16 cellular contexts compared by ENCODE assay signal in the genomic region with DNA sequence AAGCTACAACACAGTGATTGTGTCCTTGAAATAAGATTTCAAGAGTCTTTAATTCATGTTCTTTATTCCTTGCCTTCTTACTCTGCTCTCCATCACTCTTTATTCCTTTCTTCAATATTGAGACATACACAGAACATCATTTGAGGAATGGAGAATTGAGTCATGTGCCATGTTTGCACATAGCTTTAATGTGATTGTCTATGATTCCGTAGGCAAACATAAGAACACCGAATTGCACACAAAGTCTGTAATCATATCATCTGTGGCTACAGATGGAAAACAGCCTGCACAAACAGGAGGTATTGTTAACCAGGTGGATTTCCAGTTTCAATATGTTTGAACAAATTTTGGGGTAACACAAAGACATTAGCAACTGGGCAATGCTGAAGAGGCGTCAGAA.
A peak's percentile ranks its signal among the peaks of the same experiment; 100 is the strongest.
DNase-seq lines count a peak whose midpoint lies in the region; ATAC-seq and TF ChIP-seq lines count a peak whose summit lies in the region.
"Had no signal": no experiment of that assay in that cellular context is flagged by ENCODE, and none has a peak within 500 bp of the region (broad histone marks: within the 10 kb centered on the region; RNA-seq: fewer than 3 reads in every experiment).

No MANE protein-coding gene starts in this region.

- TF ChIP-seq CTCF in A673 (conservative IDR thresholded peaks at IDR 0.05; ENCODE audit: low read depth, low read length) (no peak), WTC11 (IDR thresholded peaks at IDR 0.05) (no peak), tibial nerve (IDR thresholded peaks at IDR 0.05) (no peak)

- no peaks in the 10 kb centered on the region for H3K27me3 ChIP-seq in A673 (replicated peaks; ENCODE audit: insufficient read depth, low read depth, low read length, poor library complexity)
- no peaks in the 10 kb centered on the region for H3K27me3 ChIP-seq in tibial nerve
- H3K27me3 ChIP-seq: hepatocyte, spleen had no signal

- H3K36me3 ChIP-seq in A673 (ENCODE audit: insufficient read depth, low read length, poor library complexity, severe bottlenecking) (no peaks in the 10 kb centered on the region), tibial nerve (no peaks in the 10 kb centered on the region)
- H3K36me3 ChIP-seq: spleen had no signal

- no TSS peak for BruUV-seq in A673 (replicated peaks; lab: Mats Ljungman, UMichigan)

- no peaks in the 10 kb centered on the region for H3K9me3 ChIP-seq in A673 (ENCODE audit: low read depth, low read length, poor library complexity, severe bottlenecking)
- H3K9me3 ChIP-seq in tibial nerve: no peaks in the 10 kb centered on the region
- H3K9me3 ChIP-seq: spleen had no signal

- no peak for TF ChIP-seq POLR2A in tibial nerve (IDR thresholded peaks at IDR 0.05)

- 95% methylated on average over 3 of the region's 3 CpGs for WGBS in tibial nerve, 2 donors

- no peak overlapping the region for H3K4me3 Mint-ChIP-seq in WTC11
- H3K4me3 Mint-ChIP-seq in activated T-cell treated with anti-CD3 and anti-CD28 coated beads, Interleukin-2, amount 50 U/mL, for 4 hours: no peak overlapping the region
- H3K4me3 Mint-ChIP-seq: activated naive CD4-positive, alpha-beta T cell treated with anti-CD3 and anti-CD28 coated beads for 36 hours; memory B cell had no signal

- no peak for TF ChIP-seq EP300 in tibial nerve (IDR thresholded peaks at IDR 0.05)

- CTCF ChIA-PET in A673 (lab: Charles Lee) (no interaction called here), WTC11 (lab: Charles Lee) (interaction anchor here (1.3 kb wide), 1 partner anchor 165 kb away, joined by 3 read pairs; no protein-coding TSS in a partner anchor)

- ATAC-seq in WTC11: no peak
- ATAC-seq in activated T-cell treated with anti-CD3 and anti-CD28 coated beads, Interleukin-2, amount 50 U/mL, for 4 hours: no peak
- ATAC-seq: natural killer cell had no signal

- H3K4me3 ChIP-seq in A673 (ENCODE audit: low read depth, low read length, poor library complexity, severe bottlenecking) (no peak overlapping the region), tibial nerve (no peak overlapping the region)
- H3K4me3 ChIP-seq: hepatocyte had no signal

- peaks cover 38% of the 10 kb centered on the region for H3K4me1 Mint-ChIP-seq in WTC11
- peaks cover 12% of the 10 kb centered on the region for H3K4me1 Mint-ChIP-seq in activated T-cell treated with anti-CD3 and anti-CD28 coated beads, Interleukin-2, amount 50 U/mL, for 4 hours (ENCODE audit: low read depth)

- peak overlapping the region; percentile 33; the same call in 1 of the 2 replicates for H3K27ac Mint-ChIP-seq in WTC11
- H3K27ac Mint-ChIP-seq: activated naive CD4-positive, alpha-beta T cell treated with anti-CD3 and anti-CD28 coated beads for 36 hours; memory B cell had no signal

- POLR2A ChIA-PET in A673 (lab: Charles Lee; ENCODE audit: low non-redundant PET) (no interaction called here), WTC11 (lab: Charles Lee) (no interaction called here)

- intact Hi-C loops in A673 (cut with micrococcal nuclease; ENCODE audit: unreplicated experiment): loop anchor here (5.0 to 10.0 kb wide), 4 partner anchors 249 to 1119 kb away; no protein-coding TSS in a partner anchor

- peak overlapping the region; percentile 6 for H3K27ac ChIP-seq in A673 (ENCODE audit: low read depth, low read length, poor library complexity, severe bottlenecking)
- H3K27ac ChIP-seq in tibial nerve: peak overlapping the region in 1 of 4 donors; percentile 10
- H3K27ac ChIP-seq: hepatocyte had no signal

- H3K36me3 Mint-ChIP-seq in WTC11: peaks cover 5% of the 10 kb centered on the region
- H3K36me3 Mint-ChIP-seq in activated T-cell treated with anti-CD3 and anti-CD28 coated beads, Interleukin-2, amount 50 U/mL, for 4 hours (ENCODE audit: insufficient read depth): no peaks in the 10 kb centered on the region
- H3K36me3 Mint-ChIP-seq: memory B cell, natural killer cell had no signal

- peaks cover 4% of the 10 kb centered on the region for H3K9me3 Mint-ChIP-seq in WTC11
- no peaks in the 10 kb centered on the region for H3K9me3 Mint-ChIP-seq in activated T-cell treated with anti-CD3 and anti-CD28 coated beads, Interleukin-2, amount 50 U/mL, for 4 hours
- H3K9me3 Mint-ChIP-seq: activated naive CD4-positive, alpha-beta T cell treated with anti-CD3 and anti-CD28 coated beads for 36 hours; memory B cell; natural killer cell had no signal

- no peaks in the 10 kb centered on the region for H3K27me3 Mint-ChIP-seq in WTC11 (ENCODE audit: low read depth)
- peaks cover 8% of the 10 kb centered on the region for H3K27me3 Mint-ChIP-seq in activated T-cell treated with anti-CD3 and anti-CD28 coated beads, Interleukin-2, amount 50 U/mL, for 4 hours (ENCODE audit: low read depth)

- H3K4me1 ChIP-seq in A673 (ENCODE audit: insufficient read depth, low read length, poor library complexity, severe bottlenecking): peaks cover 36% of the 10 kb centered on the region
- peaks cover 0 to 16% (median 9%) of the 10 kb centered on the region in 4 donors for H3K4me1 ChIP-seq in tibial nerve

- DNase-seq in A673 (ENCODE audit: low spot score) (no peak), DMS53 treated with DMSO at 0.1 percent for 48 hours (lab: John Stamatoyannopoulos, UW; ENCODE audit: unreplicated experiment) (peak; percentile 92), NCI-H2171 treated with DMSO at 0.1 percent for 48 hours (lab: John Stamatoyannopoulos, UW) (peak; percentile 61), WTC11 (ENCODE audit: low spot score) (no peak), NCI-H1694 treated with DMSO at 0.1 percent for 48 hours (lab: John Stamatoyannopoulos, UW) (no peak), putamen (ENCODE audit: low spot score) (no peak), tibial nerve (ENCODE audit: low spot score in 2 of 2) (no peak)
- DNase-seq in activated T-cell treated with anti-CD3 and anti-CD28 coated beads, Interleukin-2, amount 50 U/mL, for 4 hours: no peak
- DNase-seq: activated CD4-positive, alpha-beta T cell treated with anti-CD3 and anti-CD28 coated beads, Interleukin-2, amount 50 U/mL, for 1 hour; activated naive CD4-positive, alpha-beta T cell treated with anti-CD3 and anti-CD28 coated beads for 36 hours; AML-193; natural killer cell; NCI-H1694; spleen had no signal

TF ChIP-seq in WTC11, 78 proteins besides CTCF, POLR2A, EP300 and RAD21:
- TF ChIP-seq RORB (CRISPR knock-in tag; IDR thresholded peaks at IDR 0.05) (no peak), EMX1 (CRISPR knock-in tag; IDR thresholded peaks at IDR 0.05) (no peak), ATF3 (CRISPR knock-in tag; conservative IDR thresholded peaks at IDR 0.05) (no peak), ZNF232 (CRISPR knock-in tag; IDR thresholded peaks at IDR 0.05) (no peak), TEAD1 (CRISPR knock-in tag; IDR thresholded peaks at IDR 0.05) (no peak), CBFB (CRISPR knock-in tag; IDR thresholded peaks at IDR 0.05; ENCODE audit: low read depth) (no peak), IRF2 (CRISPR knock-in tag; IDR thresholded peaks at IDR 0.05; ENCODE audit: borderline replicate concordance, low read depth) (no peak), GTF2I (CRISPR knock-in tag; conservative IDR thresholded peaks at IDR 0.05) (no peak), ZNF219 (CRISPR knock-in tag; IDR thresholded peaks at IDR 0.05; ENCODE audit: borderline replicate concordance) (no peak), ZNF512 (CRISPR knock-in tag; IDR thresholded peaks at IDR 0.05; ENCODE audit: borderline replicate concordance) (no peak), CREM (CRISPR knock-in tag; IDR thresholded peaks at IDR 0.05) (no peak)
- TF ChIP-seq, protein P1, sequence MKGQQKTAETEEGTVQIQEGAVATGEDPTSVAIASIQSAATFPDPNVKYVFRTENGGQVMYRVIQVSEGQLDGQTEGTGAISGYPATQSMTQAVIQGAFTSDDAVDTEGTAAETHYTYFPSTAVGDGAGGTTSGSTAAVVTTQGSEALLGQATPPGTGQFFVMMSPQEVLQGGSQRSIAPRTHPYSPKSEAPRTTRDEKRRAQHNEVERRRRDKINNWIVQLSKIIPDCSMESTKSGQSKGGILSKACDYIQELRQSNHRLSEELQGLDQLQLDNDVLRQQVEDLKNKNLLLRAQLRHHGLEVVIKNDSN (CRISPR knock-in tag; IDR thresholded peaks at IDR 0.05): no peak

Comparison
In these comparisons a context has a peak if more than half of its experiments do, and no peak if none do; other contexts are left out.
1. DNase-seq: peak in DMS53 treated with DMSO at 0.1 percent for 48 hours (single experiment) and NCI-H2171 treated with DMSO at 0.1 percent for 48 hours (single experiment); none in A673 (single experiment), WTC11 (single experiment), activated T-cell treated with anti-CD3 and anti-CD28 coated beads, Interleukin-2, amount 50 U/mL, for 4 hours (single experiment), NCI-H1694 treated with DMSO at 0.1 percent for 48 hours (single experiment), putamen (single experiment) and tibial nerve (0 of 2).